Comparison of ENCODE assay signal across 8 cellular contexts in genomic region chr9:68780735-68781134, GRCh38.
A peak's percentile ranks its signal among the peaks of the same experiment; 100 is the strongest.
DNase-seq lines count a peak whose midpoint lies in the region; ATAC-seq lines count a peak whose summit lies in the region.

No MANE protein-coding gene starts in this region.

- no peak overlapping the region for H3K4ac ChIP-seq in neuronal stem cell (ENCODE audit: low read length)

- no peak overlapping the region for H2AFZ ChIP-seq in neuronal stem cell (ENCODE audit: low read length)

- no peak overlapping the region for H2BK120ac ChIP-seq in neuronal stem cell (ENCODE audit: low read depth, low read length)

- DNase-seq in COR-L47 (lab: John Stamatoyannopoulos, UW) = peak; percentile 1
- DNase-seq in LHCN-M2 (ENCODE audit: low read depth) = peak; percentile 7
- no peak for DNase-seq in neuronal stem cell (ENCODE audit: low spot score)
- no peak for DNase-seq in DMS114 treated with DMSO at 0.1 percent for 48 hours (lab: John Stamatoyannopoulos, UW; ENCODE audit: unreplicated experiment)
- DNase-seq in GOT3 (lab: John Stamatoyannopoulos, UW) = no peak
- DNase-seq in putamen (ENCODE audit: low spot score) = no peak

- H3K79me1 ChIP-seq in neuronal stem cell (ENCODE audit: low read depth, low read length) = peaks cover 4% of the 10 kb centered on the region

- no peak overlapping the region for H3K18ac ChIP-seq in neuronal stem cell (ENCODE audit: low read length)

- no peak overlapping the region for H4K91ac ChIP-seq in neuronal stem cell (ENCODE audit: low read depth, low read length, poor library complexity)

- WGBS in neuronal stem cell (ENCODE audit: extremely low coverage in 2 of 2, insufficient read length in 2 of 2, insufficient replicate concordance in 1 of 2), 2 donors = no CpG with 5 or more reads among the region's 7 CpGs

- no peak overlapping the region for H2BK15ac ChIP-seq in neuronal stem cell (ENCODE audit: low read length)

- H3K27ac ChIP-seq in duodenal mucosa (ENCODE audit: low read depth, low read length) (peak overlapping the region; percentile 84), neuronal stem cell (replicated peaks; ENCODE audit: low read length) (no peak overlapping the region)

- peaks cover 51 to 56% of the 10 kb centered on the region in 2 donors for H3K4me1 ChIP-seq in duodenal mucosa (ENCODE audit: control insufficient read depth in 1 of 2, insufficient read depth in 2 of 2, low read length in 2 of 2)
- peaks cover 6 to 38% of the 10 kb centered on the region in 2 donors for H3K4me1 ChIP-seq in neuronal stem cell (ENCODE audit: control insufficient read depth in 2 of 2, insufficient read depth in 1 of 2, low read depth in 1 of 2, low read length in 2 of 2)

- no peak overlapping the region for H2BK12ac ChIP-seq in neuronal stem cell (ENCODE audit: low read length)

- no peak overlapping the region for H4K8ac ChIP-seq in neuronal stem cell (ENCODE audit: low read depth, low read length)

- H3K9ac ChIP-seq in duodenal mucosa (ENCODE audit: low read depth in 1 of 2, low read length in 2 of 2) = peak overlapping the region; percentile 88 to 93
- H3K9ac ChIP-seq in neuronal stem cell (ENCODE audit: low read depth, low read length, poor library complexity) = no peak overlapping the region

- H3K27me3 ChIP-seq in duodenal mucosa (ENCODE audit: control insufficient read depth in 1 of 2, insufficient read depth in 2 of 2, low read length in 2 of 2) (no peaks in the 10 kb centered on the region), neuronal stem cell (ENCODE audit: control insufficient read depth in 3 of 3, insufficient read depth in 3 of 3, low read depth in 1 of 3, low read length in 3 of 3) (no peaks in the 10 kb centered on the region)

- H3K36me3 ChIP-seq in duodenal mucosa (ENCODE audit: control insufficient read depth in 1 of 2, insufficient read depth in 2 of 2, low read length in 2 of 2) = no peaks in the 10 kb centered on the region
- peaks cover 0 to 48% of the 10 kb centered on the region in 2 donors for H3K36me3 ChIP-seq in neuronal stem cell (replicated peaks in 1 of 2; ENCODE audit: control insufficient read depth in 2 of 2, insufficient read depth in 2 of 2, low read length in 2 of 2)

- peak overlapping the region; percentile 74 for H3K4me2 ChIP-seq in neuronal stem cell (ENCODE audit: insufficient read depth, low read length, poor library complexity, severe bottlenecking)

- no peak overlapping the region for H2BK5ac ChIP-seq in neuronal stem cell (ENCODE audit: low read length)

- H3K4me3 ChIP-seq in duodenal mucosa (ENCODE audit: low read depth in 1 of 2, low read length in 2 of 2) (peak overlapping the region; percentile 80 to 95), neuronal stem cell (ENCODE audit: low read length in 2 of 2) (peak overlapping the region; percentile 61 to 92)

- ATAC-seq in HG03520 (IDR thresholded peaks at IDR 0.05; ENCODE audit: unreplicated experiment) = no peak

- no peak overlapping the region for H3K23ac ChIP-seq in neuronal stem cell (ENCODE audit: low read depth, low read length, poor library complexity)

- no peak overlapping the region for H2AK5ac ChIP-seq in neuronal stem cell (ENCODE audit: low read depth, low read length)

- H3K14ac ChIP-seq in neuronal stem cell (ENCODE audit: low read length) = no peak overlapping the region

- no peaks in the 10 kb centered on the region for H3K9me3 ChIP-seq in duodenal mucosa (ENCODE audit: control insufficient read depth in 1 of 2, low read length in 2 of 2)
- no peaks in the 10 kb centered on the region for H3K9me3 ChIP-seq in neuronal stem cell (replicated peaks in 1 of 2; ENCODE audit: control insufficient read depth in 2 of 2, insufficient read depth in 1 of 2, low read depth in 1 of 2, low read length in 2 of 2)

Comparison
In these comparisons a context has a peak if more than half of its experiments do, and no peak if none do; other contexts are left out.
1. DNase-seq: peak in COR-L47 (single experiment) and LHCN-M2 (single experiment); none in neuronal stem cell (single experiment), DMS114 treated with DMSO at 0.1 percent for 48 hours (single experiment), GOT3 (single experiment) and putamen (single experiment).